Comparison of ENCODE assay signal across 1 cellular context in the genomic region with DNA sequence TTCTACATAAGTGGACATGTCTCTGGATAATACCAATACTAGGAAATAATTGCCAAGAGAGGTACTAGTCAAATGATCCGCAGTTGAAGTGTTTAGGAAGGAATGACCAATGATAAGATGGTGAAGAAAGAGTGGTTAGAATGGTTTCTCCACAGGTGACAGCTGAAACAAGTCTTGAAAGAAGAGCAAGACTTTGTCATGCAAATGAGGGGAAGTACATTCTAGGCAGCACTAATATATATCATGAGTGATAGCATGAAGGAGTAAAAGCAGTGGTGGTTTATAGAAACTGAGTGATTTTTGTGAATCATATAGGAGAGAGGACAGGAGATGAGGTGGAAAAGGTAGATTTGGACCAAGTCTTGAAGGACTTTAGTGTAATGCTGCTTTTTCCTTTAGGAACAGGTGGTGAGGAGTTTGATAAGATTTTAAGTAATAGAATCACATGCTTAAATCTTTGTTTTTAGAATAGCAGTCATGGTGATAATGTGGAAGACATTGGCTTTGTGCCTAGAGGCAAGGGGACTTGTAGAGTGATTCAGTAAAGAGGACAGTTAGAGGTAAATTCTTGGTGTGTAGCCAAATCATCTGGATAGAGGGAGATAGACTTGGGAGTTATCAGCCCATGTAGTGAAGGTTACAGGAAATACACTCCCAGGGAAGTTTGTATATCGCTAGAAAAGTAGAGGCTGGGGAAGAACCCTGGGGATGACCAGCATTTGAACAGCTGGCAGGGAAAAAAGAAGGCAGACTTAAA.
TF ChIP-seq lines count a peak whose summit lies in the region.

No MANE protein-coding gene starts in this region.

TF ChIP-seq in K562, 482 proteins besides CTCF, POLR2A, EP300 and RAD21 (continued from another document and continues in another):
- TF ChIP-seq PRMT5 (CRISPR knock-in tag; IDR thresholded peaks at IDR 0.05) (no peak), XRCC5 (IDR thresholded peaks at IDR 0.05; ENCODE audit: low read depth, low read length) (no peak), ARHGAP35 (IDR thresholded peaks at IDR 0.05; ENCODE audit: partially characterized antibody) (no peak), L3MBTL2 (IDR thresholded peaks at IDR 0.05) (0 out of 2 replicates have a peak, but pooled peaks have one; percentile 12), NR2F6 (CRISPR knock-in tag; IDR thresholded peaks at IDR 0.05) (no peak), SREBF1 (IDR thresholded peaks at IDR 0.05; ENCODE audit: borderline replicate concordance, low read depth, low read length) (no peak), CHD7 (IDR thresholded peaks at IDR 0.05; ENCODE audit: low read depth, low read length) (no peak), NUFIP1 (IDR thresholded peaks at IDR 0.05; ENCODE audit: partially characterized antibody) (no peak), MCM3 (IDR thresholded peaks at IDR 0.05) (no peak), ZNF395 (CRISPR knock-in tag; IDR thresholded peaks at IDR 0.05) (no peak), RBM14 (IDR thresholded peaks at IDR 0.05; ENCODE audit: borderline replicate concordance, insufficient read depth, low read depth, low read length) (no peak), HNRNPH1 (optimal IDR thresholded peaks at IDR 0.05; ENCODE audit: low read depth, low read length) (no peak), ATF6 (CRISPR knock-in tag; IDR thresholded peaks at IDR 0.05) (no peak), NR1H2 (CRISPR knock-in tag; IDR thresholded peaks at IDR 0.05) (no peak), MAZ (CRISPR knock-in tag; conservative IDR thresholded peaks at IDR 0.05 in 1 of 2, IDR thresholded peaks at IDR 0.05 in 1 of 2) (no peak), KDM5B (IDR thresholded peaks at IDR 0.05; ENCODE audit: insufficient replicate concordance, low read depth, low read length) (no peak), U2AF1 (optimal IDR thresholded peaks at IDR 0.05; ENCODE audit: low read depth, low read length) (no peak), FOXJ2 (tag; IDR thresholded peaks at IDR 0.05) (peak; percentile 66), ZNF232 (CRISPR knock-in tag; IDR thresholded peaks at IDR 0.05) (no peak), ZNF766 (CRISPR knock-in tag; conservative IDR thresholded peaks at IDR 0.05) (no peak), MITF (IDR thresholded peaks at IDR 0.05) (no peak), RBFOX2 (IDR thresholded peaks at IDR 0.05; ENCODE audit: low read depth, low read length) (no peak), FOXO4 (CRISPR knock-in tag; IDR thresholded peaks at IDR 0.05) (no peak)
- TF ChIP-seq, protein P1, sequence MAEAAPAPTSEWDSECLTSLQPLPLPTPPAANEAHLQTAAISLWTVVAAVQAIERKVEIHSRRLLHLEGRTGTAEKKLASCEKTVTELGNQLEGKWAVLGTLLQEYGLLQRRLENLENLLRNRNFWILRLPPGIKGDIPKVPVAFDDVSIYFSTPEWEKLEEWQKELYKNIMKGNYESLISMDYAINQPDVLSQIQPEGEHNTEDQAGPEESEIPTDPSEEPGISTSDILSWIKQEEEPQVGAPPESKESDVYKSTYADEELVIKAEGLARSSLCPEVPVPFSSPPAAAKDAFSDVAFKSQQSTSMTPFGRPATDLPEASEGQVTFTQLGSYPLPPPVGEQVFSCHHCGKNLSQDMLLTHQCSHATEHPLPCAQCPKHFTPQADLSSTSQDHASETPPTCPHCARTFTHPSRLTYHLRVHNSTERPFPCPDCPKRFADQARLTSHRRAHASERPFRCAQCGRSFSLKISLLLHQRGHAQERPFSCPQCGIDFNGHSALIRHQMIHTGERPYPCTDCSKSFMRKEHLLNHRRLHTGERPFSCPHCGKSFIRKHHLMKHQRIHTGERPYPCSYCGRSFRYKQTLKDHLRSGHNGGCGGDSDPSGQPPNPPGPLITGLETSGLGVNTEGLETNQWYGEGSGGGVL (CRISPR knock-in tag; IDR thresholded peaks at IDR 0.05), result no peak
- TF ChIP-seq, protein P2, sequence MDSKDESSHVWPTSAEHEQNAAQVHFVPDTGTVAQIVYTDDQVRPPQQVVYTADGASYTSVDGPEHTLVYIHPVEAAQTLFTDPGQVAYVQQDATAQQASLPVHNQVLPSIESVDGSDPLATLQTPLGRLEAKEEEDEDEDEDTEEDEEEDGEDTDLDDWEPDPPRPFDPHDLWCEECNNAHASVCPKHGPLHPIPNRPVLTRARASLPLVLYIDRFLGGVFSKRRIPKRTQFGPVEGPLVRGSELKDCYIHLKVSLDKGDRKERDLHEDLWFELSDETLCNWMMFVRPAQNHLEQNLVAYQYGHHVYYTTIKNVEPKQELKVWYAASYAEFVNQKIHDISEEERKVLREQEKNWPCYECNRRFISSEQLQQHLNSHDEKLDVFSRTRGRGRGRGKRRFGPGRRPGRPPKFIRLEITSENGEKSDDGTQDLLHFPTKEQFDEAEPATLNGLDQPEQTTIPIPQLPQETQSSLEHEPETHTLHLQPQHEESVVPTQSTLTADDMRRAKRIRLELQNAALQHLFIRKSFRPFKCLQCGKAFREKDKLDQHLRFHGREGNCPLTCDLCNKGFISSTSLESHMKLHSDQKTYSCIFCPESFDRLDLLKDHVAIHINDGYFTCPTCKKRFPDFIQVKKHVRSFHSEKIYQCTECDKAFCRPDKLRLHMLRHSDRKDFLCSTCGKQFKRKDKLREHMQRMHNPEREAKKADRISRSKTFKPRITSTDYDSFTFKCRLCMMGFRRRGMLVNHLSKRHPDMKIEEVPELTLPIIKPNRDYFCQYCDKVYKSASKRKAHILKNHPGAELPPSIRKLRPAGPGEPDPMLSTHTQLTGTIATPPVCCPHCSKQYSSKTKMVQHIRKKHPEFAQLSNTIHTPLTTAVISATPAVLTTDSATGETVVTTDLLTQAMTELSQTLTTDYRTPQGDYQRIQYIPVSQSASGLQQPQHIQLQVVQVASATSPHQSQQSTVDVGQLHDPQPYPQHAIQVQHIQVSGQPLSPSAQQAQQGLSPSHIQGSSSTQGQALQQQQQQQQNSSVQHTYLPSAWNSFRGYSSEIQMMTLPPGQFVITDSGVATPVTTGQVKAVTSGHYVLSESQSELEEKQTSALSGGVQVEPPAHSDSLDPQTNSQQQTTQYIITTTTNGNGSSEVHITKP (IDR thresholded peaks at IDR 0.05; ENCODE audit: partially characterized antibody), result no peak
- TF ChIP-seq, protein P3, sequence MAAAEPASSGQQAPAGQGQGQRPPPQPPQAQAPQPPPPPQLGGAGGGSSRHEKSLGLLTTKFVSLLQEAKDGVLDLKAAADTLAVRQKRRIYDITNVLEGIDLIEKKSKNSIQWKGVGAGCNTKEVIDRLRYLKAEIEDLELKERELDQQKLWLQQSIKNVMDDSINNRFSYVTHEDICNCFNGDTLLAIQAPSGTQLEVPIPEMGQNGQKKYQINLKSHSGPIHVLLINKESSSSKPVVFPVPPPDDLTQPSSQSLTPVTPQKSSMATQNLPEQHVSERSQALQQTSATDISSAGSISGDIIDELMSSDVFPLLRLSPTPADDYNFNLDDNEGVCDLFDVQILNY (CRISPR knock-in tag; IDR thresholded peaks at IDR 0.05), result no peak
